28 cellular contexts compared by ENCODE assay signal in genomic region chr9:134854541-134854981, GRCh38. TPM values are rescaled to one million over a fixed set of nuclear protein-coding genes. Genes with fewer than 3 reads are reported as not detected.
DNase-seq lines count a peak whose midpoint lies in the region; ATAC-seq, FAIRE-seq and TF ChIP-seq lines count a peak whose summit lies in the region.
"Had no signal": no experiment of that assay in that cellular context is flagged by ENCODE, and none has a peak within 500 bp of the region (broad histone marks: within the 10 kb centered on the region; RNA-seq: fewer than 3 reads in every experiment).

No MANE protein-coding gene starts in this region.

- TF ChIP-seq POLR2A in ovary (IDR thresholded peaks at IDR 0.05), result no peak

- no peaks in the 10 kb centered on the region for H3K9me3 ChIP-seq in kidney (ENCODE audit: control insufficient read depth in 1 of 2, low read length in 2 of 2)
- no peaks in the 10 kb centered on the region for H3K9me3 ChIP-seq in ovary

- no peak overlapping the region for H3K4me3 ChIP-seq in kidney (ENCODE audit: low read length in 2 of 2)
- H3K4me3 ChIP-seq in ovary, result no peak overlapping the region

- no peak overlapping the region for H3K4me3 Mint-ChIP-seq in activated CD4-positive, alpha-beta T cell treated with anti-CD3 and anti-CD28 coated beads for 36 hours
- H3K4me3 Mint-ChIP-seq: CD8-positive, alpha-beta T cell had no signal

- FAIRE-seq in kidney (lab: Jason Lieb, UNC), result no peak
- no peak for FAIRE-seq in GM19239 (lab: Jason Lieb, UNC)
- FAIRE-seq: G401.6, H54 had no signal

- H3K36me3 Mint-ChIP-seq in activated CD4-positive, alpha-beta T cell treated with anti-CD3 and anti-CD28 coated beads for 36 hours (ENCODE audit: low read depth), result no peaks in the 10 kb centered on the region
- H3K36me3 Mint-ChIP-seq: CD8-positive, alpha-beta T cell had no signal

- H3K27me3 ChIP-seq in ovary, result no peaks in the 10 kb centered on the region

- peaks cover 17% of the 10 kb centered on the region for H3K4me1 Mint-ChIP-seq in activated CD4-positive, alpha-beta T cell treated with anti-CD3 and anti-CD28 coated beads for 36 hours

- POLR2A ChIA-PET in activated CD4-positive, alpha-beta T cell treated with anti-CD3 and anti-CD28 coated beads for 36 hours (lab: Charles Lee), result no interaction called here

- CTCF ChIA-PET in activated CD4-positive, alpha-beta T cell treated with anti-CD3 and anti-CD28 coated beads for 36 hours (lab: Charles Lee), result no interaction called here

- H3K27me3 Mint-ChIP-seq in activated CD4-positive, alpha-beta T cell treated with anti-CD3 and anti-CD28 coated beads for 36 hours, result peaks cover 20% of the 10 kb centered on the region

- no peak overlapping the region for H3K9ac ChIP-seq in kidney (ENCODE audit: low read length in 2 of 2)

- no peak for ATAC-seq in Right ventricle myocardium superior (ENCODE audit: poor library complexity)
- ATAC-seq in left ventricle myocardium superior, result no peak
- ATAC-seq in GM18511 (IDR thresholded peaks at IDR 0.05; ENCODE audit: unreplicated experiment), result no peak
- ATAC-seq in activated CD4-positive, alpha-beta T cell treated with anti-CD3 and anti-CD28 coated beads for 36 hours, result no peak
- ATAC-seq: CD8-positive, alpha-beta T cell; Right ventricle myocardium inferior had no signal

- WGBS in ovary, 3 donors, result 94 to 95% (median 94%) methylated on average over 11 of the region's 11 CpGs

- intact Hi-C loops in Right ventricle myocardium superior (cut with DNase I) (no loop called here), left ventricle myocardium superior (cut with micrococcal nuclease) (no loop called here), kidney (cut with DNase I) (no loop called here), ovary (cut with DNase I) (no loop called here)
- intact Hi-C loops in activated CD4-positive, alpha-beta T cell treated with anti-CD3 and anti-CD28 coated beads for 36 hours (cut with DNase I, micrococcal nuclease), result loop anchor here in 1 of 2 experiments (10.0 kb wide), 1 partner anchor 680 kb away; no protein-coding TSS in a partner anchor

- TF ChIP-seq EP300 in ovary (IDR thresholded peaks at IDR 0.05), result no peak

- DNase-seq in Right ventricle myocardium superior (peak; percentile 25), left ventricle myocardium superior (no peak), kidney (peak; percentile 43), ovary (peak in 3 of 5 donors; percentile 8 to 29 (median 10)), occipital lobe (lab: John Stamatoyannopoulos, UW) (no peak), GM19239 (ENCODE audit: insufficient read length, low spot score) (no peak)
- no peak for DNase-seq in activated CD4-positive, alpha-beta T cell treated with anti-CD3 and anti-CD28 coated beads for 36 hours
- DNase-seq: AML-193; C1 segment of cervical spinal cord; Calu3; CD8-positive, alpha-beta T cell; Karpas-422; NCI-H1694; NCI-H2081; NCI-H2171; NCI-H345; NCI-H524; NCI-H774; OCI-M1 had no signal

- TF ChIP-seq CTCF in kidney (IDR thresholded peaks at IDR 0.05; ENCODE audit: borderline replicate concordance, extremely low read depth, insufficient read depth) (no peak), ovary (IDR thresholded peaks at IDR 0.05) (no peak)

- H3K4me1 ChIP-seq in kidney (ENCODE audit: control insufficient read depth in 1 of 2, insufficient read depth in 1 of 2, low read depth in 1 of 2, low read length in 2 of 2), result no peaks in the 10 kb centered on the region
- peaks cover 10% of the 10 kb centered on the region for H3K4me1 ChIP-seq in ovary (ENCODE audit: insufficient read depth)

- H3K27ac Mint-ChIP-seq in activated CD4-positive, alpha-beta T cell treated with anti-CD3 and anti-CD28 coated beads for 36 hours, result no peak overlapping the region
- H3K27ac Mint-ChIP-seq: CD8-positive, alpha-beta T cell had no signal

- no peaks in the 10 kb centered on the region for H3K36me3 ChIP-seq in kidney (ENCODE audit: control insufficient read depth in 1 of 2, insufficient read depth in 2 of 2, low read length in 2 of 2)
- H3K36me3 ChIP-seq in ovary, result no peaks in the 10 kb centered on the region

- peaks cover 3% of the 10 kb centered on the region for H3K9me3 Mint-ChIP-seq in activated CD4-positive, alpha-beta T cell treated with anti-CD3 and anti-CD28 coated beads for 36 hours (ENCODE audit: low read depth)
- H3K9me3 Mint-ChIP-seq: CD8-positive, alpha-beta T cell had no signal

- H3K27ac ChIP-seq in kidney (ENCODE audit: low read depth in 2 of 2, low read length in 2 of 2) (no peak overlapping the region), ovary (no peak overlapping the region)

RNA-seq across cellular contexts. Expression of gene FCN2, which starts 26.0 kb away (rescaled TPM):
- 0.30 TPM for total RNA-seq in Right ventricle myocardium superior
- not detected for total RNA-seq in left ventricle myocardium superior
- total RNA-seq in kidney, result 3.6 TPM
- polyA plus RNA-seq in kidney (ENCODE audit: insufficient read depth, low read depth, low replicate concordance), result 2.8 TPM
- total RNA-seq in ovary, result 1 to 10 TPM in 1 of 7 donors, under 1 TPM in 3, not detected in 3; 0.23 to 1.1 (median 0.40) TPM
- under 1 TPM in 1 of 2 donors, not detected in 1; 0.33 TPM for polyA plus RNA-seq in ovary
- total RNA-seq in occipital lobe, result not detected
- total RNA-seq in activated CD4-positive, alpha-beta T cell treated with anti-CD3 and anti-CD28 coated beads for 36 hours, result not detected
- total RNA-seq: A172; Calu3; CD8-positive, alpha-beta T cell; Daoy; M059J; Right ventricle myocardium inferior; SK-MEL-5 had no signal
- polyA plus RNA-seq: AG04450 had no signal

Comparison
In these comparisons a context has a peak if more than half of its experiments do, and no peak if none do; other contexts are left out.
1. DNase-seq: peak in Right ventricle myocardium superior (single experiment), kidney (single experiment) and ovary (3 of 5); none in left ventricle myocardium superior (single experiment), occipital lobe (single experiment), GM19239 (single experiment) and activated CD4-positive, alpha-beta T cell treated with anti-CD3 and anti-CD28 coated beads for 36 hours (single experiment).